ENCODE assay signal across 20 cellular contexts in genomic region chr15:100022426-100022825, GRCh38.
"Had no signal": no experiment of that assay in that cellular context is flagged by ENCODE, and none has a peak within 500 bp of the region (broad histone marks: within the 10 kb centered on the region; RNA-seq: fewer than 3 reads in every experiment).

No MANE protein-coding gene starts in this region.

- ATAC-seq: activated CD8-positive, alpha-beta memory T cell treated with anti-CD3 and anti-CD28 coated beads, Interleukin-2, amount 10 ng/mL, durations not matched to agents 7 days and 5 days; PC-3; T-helper 17 cell; WTC11 had no signal

- DNase-seq: activated CD4-positive, alpha-beta T cell treated with anti-CD3 and anti-CD28 coated beads for 1 hour; activated CD4-positive, alpha-beta T cell treated with anti-CD3 and anti-CD28 coated beads, Interleukin-2, amount 10 ng/mL, durations not matched to agents 24 days and 14 days; activated CD4-positive, alpha-beta T cell treated with anti-CD3 and anti-CD28 coated beads, Interleukin-2, amount 50 U/mL, for 48 hours; activated CD8-positive, alpha-beta memory T cell treated with anti-CD3 and anti-CD28 coated beads, Interleukin-2, amount 10 ng/mL, durations not matched to agents 7 days and 5 days; activated effector memory CD4-positive, alpha-beta T cell treated with Interleukin-2 at 50 U/mL for 16 hours; activated naive CD4-positive, alpha-beta T cell; activated T-cell treated with anti-CD3 and anti-CD28 coated beads, Interleukin-2, amount 50 U/mL, for 24 hours; amniotic stem cell; Kasumi-1; KBM-7; NCI-H1417 treated with DMSO at 0.1 percent for 48 hours; NCI-H1694 treated with DMSO at 0.1 percent for 48 hours; NCI-H2029 treated with DMSO at 0.1 percent for 48 hours; NCI-H510A treated with DMSO at 0.1 percent for 48 hours; NCI-H69; PC-3; SIG-M5; T-helper 17 cell; T-helper 9 cell had no signal
